ENCODE assay signal across 31 cellular contexts in genomic region chr1:3438661-3439180, GRCh38. TPM values are rescaled to one million over a fixed set of nuclear protein-coding genes. Genes with fewer than 3 reads are reported as not detected.
"Had no signal": no experiment of that assay in that cellular context is flagged by ENCODE, and none has a peak within 500 bp of the region (broad histone marks: within the 10 kb centered on the region; RNA-seq: fewer than 3 reads in every experiment).

No MANE protein-coding gene starts in this region.

- H3K27ac ChIP-seq: adrenal gland, body of pancreas, colonic mucosa, epithelial cell of prostate, esophagus squamous epithelium, WERI-Rb-1 had no signal

- DNase-seq: activated B cell treated with CpG ODN at 0.5 μM for 24 hours; activated CD4-positive, alpha-beta memory T cell treated with anti-CD3 and anti-CD28 coated beads for 36 hours; activated CD4-positive, alpha-beta T cell treated with anti-CD3 and anti-CD28 coated beads for 48 hours; activated CD4-positive, alpha-beta T cell treated with anti-CD3 and anti-CD28 coated beads, Interleukin-2, amount 50 U/mL, for 1 hour; activated CD8-positive, alpha-beta memory T cell treated with anti-CD3 and anti-CD28 coated beads, Interleukin-2, amount 10 ng/mL, durations not matched to agents 7 days and 5 days; activated CD8-positive, alpha-beta memory T cell treated with anti-CD3 and anti-CD28 coated beads, Interleukin-2, amount 50 U/mL, for 4 hours; activated CD8-positive, alpha-beta T cell treated with anti-CD3 and anti-CD28 coated beads, Interleukin-2, amount 10 ng/mL, durations not matched to agents 7 days and 5 days; activated effector memory CD4-positive, alpha-beta T cell treated with anti-CD3 and anti-CD28 coated beads, Interleukin-2, amount 50 U/mL, for 16 hours; activated naive CD4-positive, alpha-beta T cell treated with anti-CD3 and anti-CD28 coated beads for 36 hours; activated naive CD8-positive, alpha-beta T cell treated with anti-CD3 and anti-CD28 coated beads for 36 hours; activated naive CD8-positive, alpha-beta T cell treated with anti-CD3 and anti-CD28 coated beads, Interleukin-2, amount 50 U/mL, for 24 hours; activated T-cell treated with anti-CD3 and anti-CD28 coated beads, Interleukin-2, amount 50 U/mL, for 1 hour; activated T-cell treated with anti-CD3 and anti-CD28 coated beads, Interleukin-2, amount 50 U/mL, for 48 hours; adrenal gland; amygdala; body of pancreas; caudate nucleus; colonic mucosa; effector CD8-positive, alpha-beta T cell; esophagus squamous epithelium; foreskin melanocyte; T-helper 17 cell; T1000; WERI-Rb-1 had no signal

- H3K9me3 ChIP-seq: adrenal gland, body of pancreas, colonic mucosa, esophagus squamous epithelium had no signal

- H3K4me3 ChIP-seq: adrenal gland, body of pancreas, colonic mucosa, esophagus squamous epithelium, gastroesophageal sphincter had no signal

- FAIRE-seq: endometrium, endothelial cell of umbilical vein had no signal

- H3K36me3 ChIP-seq: adrenal gland, colonic mucosa, esophagus squamous epithelium, gastroesophageal sphincter, WERI-Rb-1 had no signal

- H3K27me3 ChIP-seq: body of pancreas, colonic mucosa had no signal

- ATAC-seq: activated CD4-positive, CD25-positive, alpha-beta regulatory T cell treated with anti-CD3 and anti-CD28 coated beads, Interleukin-2, amount 50 U/mL, for 24 hours; activated CD8-positive, alpha-beta memory T cell treated with anti-CD3 and anti-CD28 coated beads, Interleukin-2, amount 10 ng/mL, durations not matched to agents 7 days and 5 days; activated CD8-positive, alpha-beta T cell treated with anti-CD3 and anti-CD28 coated beads, Interleukin-2, amount 10 ng/mL, durations not matched to agents 7 days and 5 days; activated naive CD8-positive, alpha-beta T cell treated with anti-CD3 and anti-CD28 coated beads, Interleukin-2, amount 50 U/mL, for 24 hours; body of pancreas; gastroesophageal sphincter; T-helper 17 cell had no signal

- H3K4me1 ChIP-seq: adrenal gland, body of pancreas, colonic mucosa, esophagus squamous epithelium, gastroesophageal sphincter had no signal

RNA-seq across cellular contexts. Expression of gene ARHGEF16, which starts 15.7 kb away (rescaled TPM):
- total RNA-seq: activated B cell treated with CpG ODN at 0.5 μM for 24 hours; activated CD8-positive, alpha-beta memory T cell treated with anti-CD3 and anti-CD28 coated beads, Interleukin-2, amount 10 ng/mL, durations not matched to agents 7 days and 5 days; activated CD8-positive, alpha-beta T cell treated with anti-CD3 and anti-CD28 coated beads, Interleukin-2, amount 10 ng/mL, durations not matched to agents 7 days and 5 days; activated T-helper 1 cell treated with anti-CD3 and anti-CD28 coated beads, Interleukin-12 subunit alpha, Interleukin-12 subunit beta, Interleukin-2, Interleukin-4 antibody, amounts not matched to agents 30 ng/mL and 10 ng/mL and 1 ng/mL, durations not matched to agents 14 hours and 24 hours and 36 hours; activated T-helper 2 cell treated with anti-CD3 and anti-CD28 coated beads, Interferon-gamma antibody, Interleukin-2, Interleukin-4, amounts not matched to agents 10 μg/mL and 5 μg/mL and 100 μg/mL, durations not matched to agents 14 hours and 24 hours and 36 hours had no signal
